ENCODE assay signal across 1 cellular context in the genomic region with DNA sequence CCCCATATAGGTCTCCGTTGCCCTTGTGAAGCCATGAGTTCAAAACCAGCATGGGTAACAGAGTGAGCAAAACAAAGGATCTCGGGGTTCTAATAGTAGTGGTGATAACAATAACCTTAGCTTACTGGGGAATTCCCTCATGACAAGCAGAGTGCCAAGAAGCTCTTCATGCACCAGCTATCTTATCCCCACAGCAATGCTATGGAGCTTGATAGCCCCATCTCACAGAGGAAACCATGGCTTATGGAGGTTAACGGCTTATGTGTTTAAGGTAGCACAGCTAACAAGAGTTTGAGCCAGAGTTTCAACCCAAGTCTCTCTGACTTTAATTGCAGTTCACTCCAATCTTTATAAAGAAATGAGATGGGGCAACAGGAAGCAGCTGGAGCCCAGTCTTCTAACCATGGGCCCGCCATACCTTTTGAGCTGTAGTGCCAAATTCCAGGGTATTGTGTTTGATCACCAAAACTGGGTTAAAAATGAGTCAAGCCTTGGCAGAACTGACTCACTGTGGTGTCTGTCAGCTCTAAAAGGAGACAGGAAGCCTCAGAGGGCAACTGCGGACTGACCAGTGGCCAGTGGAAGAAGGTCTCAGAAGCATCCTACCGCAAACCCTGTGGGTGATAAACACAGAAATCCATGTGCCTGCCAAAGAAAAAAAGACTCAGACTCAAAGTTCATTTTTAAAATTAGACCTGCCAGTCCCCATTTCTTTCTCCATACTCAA.
TF ChIP-seq lines count a peak whose summit lies in the region.

No MANE protein-coding gene starts in this region.

TF ChIP-seq in GM12878, 131 proteins besides CTCF, POLR2A, EP300 and RAD21:
- TF ChIP-seq NFIC (IDR thresholded peaks at IDR 0.05; ENCODE audit: low read depth, low read length) (peak; percentile 77; the same call in 1 of the 2 replicates), CBFB (IDR thresholded peaks at IDR 0.05; ENCODE audit: low read depth) (0 out of 2 replicates have a peak, but pooled peaks have one; percentile 24), SRF (IDR thresholded peaks at IDR 0.05; ENCODE audit: low read depth in 2 of 2, low read length in 2 of 2) (peak in 1 of 2 experiments; percentile 63; a peak in 1 of 4 replicates), JUNB (IDR thresholded peaks at IDR 0.05) (peak; percentile 87), BCL11A (IDR thresholded peaks at IDR 0.05; ENCODE audit: low read depth, low read length) (no peak), IKZF1 (conservative IDR thresholded peaks at IDR 0.05) (peak; percentile 60), CREM (IDR thresholded peaks at IDR 0.05; ENCODE audit: low read depth) (peak; percentile 29; the same call in 1 of the 2 replicates), EGR1 (IDR thresholded peaks at IDR 0.05; ENCODE audit: borderline replicate concordance in 1 of 2, low read depth in 2 of 2, low read length in 2 of 2) (no peak), GATAD2B (conservative IDR thresholded peaks at IDR 0.05; ENCODE audit: low read depth) (no peak; the same call in 1 of the 2 replicates), NR2F1 (conservative IDR thresholded peaks at IDR 0.05) (peak; percentile 66; the same call in 1 of the 2 replicates), EED (IDR thresholded peaks at IDR 0.05; ENCODE audit: low read depth) (peak; percentile 81), IKZF2 (IDR thresholded peaks at IDR 0.05) (peak; percentile 31 to 43; a peak in 2 of 4 replicates), DPF2 (IDR thresholded peaks at IDR 0.05) (peak; percentile 51; the same call in 1 of the 2 replicates), GABPA (IDR thresholded peaks at IDR 0.05; ENCODE audit: low read depth) (peak; percentile 17; the same call in 1 of the 2 replicates), IRF4 (IDR thresholded peaks at IDR 0.05; ENCODE audit: low read depth, low read length) (peak; percentile 35; the same call in 1 of the 2 replicates), YY1 (IDR thresholded peaks at IDR 0.05; ENCODE audit: low read depth, low read length) (0 out of 2 replicates have a peak, but pooled peaks have one; percentile 14), TBL1XR1 (IDR thresholded peaks at IDR 0.05; ENCODE audit: low read depth, low read length) (no peak), RUNX3 (IDR thresholded peaks at IDR 0.05; ENCODE audit: low read length) (peak; percentile 84), FOXM1 (IDR thresholded peaks at IDR 0.05; ENCODE audit: low read depth, low read length) (peak; percentile 63; the same call in 1 of the 2 replicates), TCF7 (IDR thresholded peaks at IDR 0.05; ENCODE audit: borderline replicate concordance) (0 out of 2 replicates have a peak, but pooled peaks have one; percentile 25)
- TF ChIP-seq, protein P1, sequence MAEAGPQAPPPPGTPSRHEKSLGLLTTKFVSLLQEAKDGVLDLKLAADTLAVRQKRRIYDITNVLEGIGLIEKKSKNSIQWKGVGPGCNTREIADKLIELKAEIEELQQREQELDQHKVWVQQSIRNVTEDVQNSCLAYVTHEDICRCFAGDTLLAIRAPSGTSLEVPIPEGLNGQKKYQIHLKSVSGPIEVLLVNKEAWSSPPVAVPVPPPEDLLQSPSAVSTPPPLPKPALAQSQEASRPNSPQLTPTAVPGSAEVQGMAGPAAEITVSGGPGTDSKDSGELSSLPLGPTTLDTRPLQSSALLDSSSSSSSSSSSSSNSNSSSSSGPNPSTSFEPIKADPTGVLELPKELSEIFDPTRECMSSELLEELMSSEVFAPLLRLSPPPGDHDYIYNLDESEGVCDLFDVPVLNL (IDR thresholded peaks at IDR 0.05; ENCODE audit: low read depth, low read length) = no peak
- TF ChIP-seq, protein P2, sequence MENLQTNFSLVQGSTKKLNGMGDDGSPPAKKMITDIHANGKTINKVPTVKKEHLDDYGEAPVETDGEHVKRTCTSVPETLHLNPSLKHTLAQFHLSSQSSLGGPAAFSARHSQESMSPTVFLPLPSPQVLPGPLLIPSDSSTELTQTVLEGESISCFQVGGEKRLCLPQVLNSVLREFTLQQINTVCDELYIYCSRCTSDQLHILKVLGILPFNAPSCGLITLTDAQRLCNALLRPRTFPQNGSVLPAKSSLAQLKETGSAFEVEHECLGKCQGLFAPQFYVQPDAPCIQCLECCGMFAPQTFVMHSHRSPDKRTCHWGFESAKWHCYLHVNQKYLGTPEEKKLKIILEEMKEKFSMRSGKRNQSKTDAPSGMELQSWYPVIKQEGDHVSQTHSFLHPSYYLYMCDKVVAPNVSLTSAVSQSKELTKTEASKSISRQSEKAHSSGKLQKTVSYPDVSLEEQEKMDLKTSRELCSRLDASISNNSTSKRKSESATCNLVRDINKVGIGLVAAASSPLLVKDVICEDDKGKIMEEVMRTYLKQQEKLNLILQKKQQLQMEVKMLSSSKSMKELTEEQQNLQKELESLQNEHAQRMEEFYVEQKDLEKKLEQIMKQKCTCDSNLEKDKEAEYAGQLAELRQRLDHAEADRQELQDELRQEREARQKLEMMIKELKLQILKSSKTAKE (IDR thresholded peaks at IDR 0.05; ENCODE audit: low read depth, poor library complexity, severe bottlenecking) = peak; percentile 68
